Comparison of ENCODE assay signal across 8 cellular contexts in genomic region chr17:41664587-41665565, GRCh38. TPM values are rescaled to one million over a fixed set of nuclear protein-coding genes. Genes with fewer than 3 reads are reported as not detected.
DNase-seq lines count a peak whose midpoint lies in the region; ATAC-seq and TF ChIP-seq lines count a peak whose summit lies in the region.

No MANE protein-coding gene starts in this region.

- no peaks in the 10 kb centered on the region for H3K27me3 ChIP-seq in Panc1 (ENCODE audit: control insufficient read depth, insufficient read depth, low read length)
- no peaks in the 10 kb centered on the region for H3K27me3 ChIP-seq in parathyroid adenoma (ENCODE audit: control insufficient read depth, insufficient read depth, low read length)

- no peak overlapping the region for H3K9ac ChIP-seq in parathyroid adenoma

- H3K36me3 ChIP-seq in Panc1 (ENCODE audit: control insufficient read depth, insufficient read depth, low read length), result no peaks in the 10 kb centered on the region
- no peaks in the 10 kb centered on the region for H3K36me3 ChIP-seq in parathyroid adenoma (ENCODE audit: control insufficient read depth, insufficient read depth, low read length)

- TF ChIP-seq CTCF in Panc1 (IDR thresholded peaks at IDR 0.05) (no peak), epithelial cell of esophagus (IDR thresholded peaks at IDR 0.05; ENCODE audit: insufficient read depth, low read depth, low read length, missing control alignments) (no peak), parathyroid adenoma (IDR thresholded peaks at IDR 0.05) (no peak), GM10248 (IDR thresholded peaks at IDR 0.05; ENCODE audit: control extremely low read depth, extremely low read depth, low read depth, missing control alignments) (no peak)

- CTCF ChIA-PET in Panc1 (lab: Charles Lee) (interaction anchor here (0.6 to 7.1 kb wide), 18 partner anchors 11 to 848 kb away, joined by 3 to 104 read pairs (median 4); no protein-coding TSS in a partner anchor), GM10248 (lab: Yijun Ruan, JAX) (interaction anchor here (0.6 to 16.0 kb wide), 38 partner anchors 14 to 1341 kb away, joined by 3 to 533 read pairs (median 5); partner anchors contain the start of genes EIF1 and SMARCE1)

- ATAC-seq in Panc1, result no peak

- POLR2A ChIA-PET in Panc1 (lab: Charles Lee) (interaction anchor here (0.6 to 1.8 kb wide), 2 partner anchors 24 to 1228 kb away, joined by 4 to 7 read pairs; partner anchors contain the start of gene EIF1), GM10248 (lab: Yijun Ruan, JAX) (interaction anchor here (0.6 to 2.2 kb wide), 4 partner anchors 14 to 28 kb away, joined by 3 to 23 read pairs (median 6); partner anchors contain the start of gene EIF1)

- in situ Hi-C loops in Caki2 (cut with HindIII; ENCODE audit: low pct_unique_long_range_greater_than_20kb, low sequenced_read_pairs) (no loop called here), Panc1 (cut with HindIII; ENCODE audit: low pct_unique_long_range_greater_than_20kb, low sequenced_read_pairs) (no loop called here)

- H3K4me1 ChIP-seq in Panc1 (ENCODE audit: control insufficient read depth, insufficient read depth, low read length) (peaks cover 23% of the 10 kb centered on the region), parathyroid adenoma (peaks cover 37% of the 10 kb centered on the region)

- H2AFZ ChIP-seq in parathyroid adenoma, result peak overlapping the region; percentile 90

- intact Hi-C loops in Panc1 (cut with micrococcal nuclease; ENCODE audit: unreplicated experiment) (loop anchor here (10.0 kb wide), 2 partner anchors 290 to 340 kb away; no protein-coding TSS in a partner anchor), head of caudate nucleus (cut with DNase I) (loop anchor here (10.0 kb wide), 1 partner anchor 750 kb away; no protein-coding TSS in a partner anchor)

- no TSS peak for BruUV-seq in Panc1 (replicated peaks; lab: Mats Ljungman, UMichigan)

- DNase-seq in Caki2 (ENCODE audit: low read depth) (peak; percentile 36), Panc1 (ENCODE audit: low read depth, low spot score) (no peak), epithelial cell of esophagus (ENCODE audit: low read depth) (no peak), NCI-H526 treated with DMSO at 0.1 percent for 48 hours (lab: John Stamatoyannopoulos, UW) (no peak), GM10248 (ENCODE audit: extremely low spot score) (no peak), GM03348 (ENCODE audit: low spot score) (no peak), head of caudate nucleus (no peak)

- peak overlapping the region; percentile 41 to 76 for H3K4me3 ChIP-seq in Panc1 (ENCODE audit: low read depth in 2 of 2, low read length in 2 of 2)
- H3K4me3 ChIP-seq in epithelial cell of esophagus (ENCODE audit: low read length), result peak overlapping the region; percentile 61
- peak overlapping the region; percentile 50 for H3K4me3 ChIP-seq in parathyroid adenoma (ENCODE audit: low read depth, low read length)

- no peaks in the 10 kb centered on the region for H3K79me2 ChIP-seq in parathyroid adenoma

- H3K27ac ChIP-seq in Panc1 (ENCODE audit: low read length) (peak overlapping the region; percentile 92), parathyroid adenoma (peak overlapping the region; percentile 97)

- H3K4me2 ChIP-seq in parathyroid adenoma (ENCODE audit: low read length), result peak overlapping the region; percentile 86

- H3K9me3 ChIP-seq in Panc1 (ENCODE audit: control insufficient read depth, insufficient read depth, low read depth, low read length) (no peaks in the 10 kb centered on the region), parathyroid adenoma (ENCODE audit: control insufficient read depth, low read length) (no peaks in the 10 kb centered on the region)

RNA-seq across cellular contexts. Expression of gene EIF1, which starts 23.8 kb away (rescaled TPM):
- 25.4 and 50.9 TPM in 2 replicates for total RNA-seq in Caki2 (2014; rRNA removed; shearing (Covaris generic); ENCODE audit: low replicate concordance)
- 747 TPM for total RNA-seq in Panc1 (2021; ENCODE audit: unreplicated experiment)
- 685 TPM for polyA plus RNA-seq in Panc1 (2012; ENCODE audit: insufficient read length)

RNA-seq across cellular contexts. Expression of gene KRT17, which starts 40.5 kb away (rescaled TPM):
- not detected in 2 replicates for total RNA-seq in Caki2 (2014; rRNA removed; shearing (Covaris generic); ENCODE audit: low replicate concordance)
- 1.9 TPM for total RNA-seq in Panc1 (2021; ENCODE audit: unreplicated experiment)
- polyA plus RNA-seq in Panc1 (2012; ENCODE audit: insufficient read length), result 4.7 TPM

RNA-seq across cellular contexts. Expression of gene GAST, which starts 47.3 kb away (rescaled TPM):
- total RNA-seq in Caki2 (2014; rRNA removed; shearing (Covaris generic); ENCODE audit: low replicate concordance), result not detected in 2 replicates
- not detected for total RNA-seq in Panc1 (2021; ENCODE audit: unreplicated experiment)
- not detected for polyA plus RNA-seq in Panc1 (2012; ENCODE audit: insufficient read length)

RNA-seq across cellular contexts. Expression of gene KRT16, which starts 52.3 kb away (rescaled TPM):
- 1.4 TPM in 1 of 2 replicates, not detected in the other for total RNA-seq in Caki2 (2014; rRNA removed; shearing (Covaris generic); ENCODE audit: low replicate concordance)
- total RNA-seq in Panc1 (2021; ENCODE audit: unreplicated experiment), result 1.6 TPM
- polyA plus RNA-seq in Panc1 (2012; ENCODE audit: insufficient read length), result 2.7 TPM

Comparison
In these comparisons a context has a peak if more than half of its experiments do, and no peak if none do; other contexts are left out.
1. RNA of gene EIF1, which starts 23.8 kb away (total RNA-seq): 747 TPM in Panc1 (single experiment); 25.4 to 50.9 TPM in Caki2; every median in the first group is over 10 times any median in the second.
2. Peak in every context shown above with its lines, with median percentiles within 50 percentile points of each other: H3K4me3 ChIP-seq.